Comparison of ENCODE assay signal across 8 cellular contexts in genomic region chr7:43583424-43584199, GRCh38.
DNase-seq lines count a peak whose midpoint lies in the region; ATAC-seq and TF ChIP-seq lines count a peak whose summit lies in the region.

No MANE protein-coding gene starts in this region.

- peak overlapping the region; percentile 74 for H3K27ac ChIP-seq in muscle layer of colon (ENCODE audit: low read depth, low read length)

- DNase-seq in ACHN: peak; percentile 77
- peak; percentile 72 for DNase-seq in NCI-H748 (lab: John Stamatoyannopoulos, UW; ENCODE audit: unreplicated experiment)
- DNase-seq in activated T-cell treated with anti-CD3 and anti-CD28 coated beads for 1 hour (ENCODE audit: low read depth): peak; percentile 48
- peak; percentile 97 for DNase-seq in erythroblast (lab: John Stamatoyannopoulos, UW)
- peak; percentile 31 to 39 for DNase-seq in stimulated activated CD8-positive, alpha-beta memory T cell treated with anti-CD3 and anti-CD28 coated beads, Interleukin-7, amount 100 ng/mL, for 1 hour (ENCODE audit: low read depth in 2 of 2)

- H3K9ac ChIP-seq in muscle layer of colon (ENCODE audit: low read length): peak overlapping the region; percentile 87

- no peaks in the 10 kb centered on the region for H3K36me3 ChIP-seq in muscle layer of colon (ENCODE audit: insufficient read depth, low read length)

- in situ Hi-C loops in ACHN (cut with HindIII; ENCODE audit: low pct_ligation_motif_present, low pct_unique_long_range_greater_than_20kb, low sequenced_read_pairs): loop anchor here (25.0 kb wide), 2 partner anchors 129 to 254 kb away; no protein-coding TSS in a partner anchor

- ATAC-seq in GM18519 (IDR thresholded peaks at IDR 0.05; ENCODE audit: low FRiP score, unreplicated experiment) (peak; percentile 1), HG03066 (IDR thresholded peaks at IDR 0.05; ENCODE audit: low read depth, unreplicated experiment) (peak; percentile 20)

- H3K9me3 ChIP-seq in muscle layer of colon (ENCODE audit: low read length): no peaks in the 10 kb centered on the region

- peaks cover 23% of the 10 kb centered on the region for H3K4me1 ChIP-seq in muscle layer of colon (ENCODE audit: insufficient read depth, low read length)

- H3K4me3 ChIP-seq in muscle layer of colon (ENCODE audit: low read depth in 1 of 2, low read length in 2 of 2): peak overlapping the region; percentile 81 to 88

- TF ChIP-seq POLR2A in erythroblast (IDR thresholded peaks at IDR 0.05; ENCODE audit: low read length): peak; percentile 74

- no peaks in the 10 kb centered on the region for H3K27me3 ChIP-seq in muscle layer of colon (ENCODE audit: control insufficient read depth in 1 of 2, insufficient read depth in 2 of 2, low read length in 2 of 2)

Comparison
In these comparisons a context has a peak if more than half of its experiments do, and no peak if none do; other contexts are left out.
1. Peak in every context shown above with its lines: DNase-seq, ATAC-seq, H3K4me3 ChIP-seq and H3K27ac ChIP-seq.
2. DNase-seq: peak in every context shown above with its lines; median percentile 97 in erythroblast; 77 in ACHN; 72 in NCI-H748; 48 in activated T-cell treated with anti-CD3 and anti-CD28 coated beads for 1 hour; 35 in stimulated activated CD8-positive, alpha-beta memory T cell treated with anti-CD3 and anti-CD28 coated beads, Interleukin-7, amount 100 ng/mL, for 1 hour.